Comparison of ENCODE assay signal across 12 cellular contexts in genomic region chr18:58257461-58257860, GRCh38.
DNase-seq lines count a peak whose midpoint lies in the region; ATAC-seq, FAIRE-seq and TF ChIP-seq lines count a peak whose summit lies in the region.
"Had no signal": no experiment of that assay in that cellular context is flagged by ENCODE, and none has a peak within 500 bp of the region (broad histone marks: within the 10 kb centered on the region; RNA-seq: fewer than 3 reads in every experiment).

No MANE protein-coding gene starts in this region.

- H3K9ac ChIP-seq in K562 (ENCODE audit: insufficient read depth in 1 of 2, low read depth in 2 of 2, low read length in 2 of 2): peak overlapping the region in 1 of 2 experiments; percentile 72; a peak in 1 of 4 replicates

- TF ChIP-seq CTCF in K562 (IDR thresholded peaks at IDR 0.05 in 2 of 3, conservative IDR thresholded peaks at IDR 0.05 in 1 of 3; ENCODE audit: insufficient read depth in 2 of 3, low read depth in 1 of 3, low read length in 3 of 3) (no peak), nephron (IDR thresholded peaks at IDR 0.05; ENCODE audit: unreplicated experiment in 3 of 3) (no peak)

- peak; percentile 86 for FAIRE-seq in K562 (lab: Jason Lieb, UNC)
- FAIRE-seq: endometrium had no signal

- H2AFZ ChIP-seq in K562 (ENCODE audit: low read depth, low read length): peak overlapping the region; percentile 38; the same call in 1 of the 2 replicates

- in situ Hi-C loops in K562 (cut with MboI): no loop called here

- H3K4me2 ChIP-seq in K562 (ENCODE audit: insufficient read depth, low read length): peak overlapping the region; percentile 39; the same call in 1 of the 2 replicates

- H3K4me3 Mint-ChIP-seq in nephron: peak overlapping the region; percentile 69 to 92 (median 84)
- H3K4me3 Mint-ChIP-seq: activated naive CD4-positive, alpha-beta T cell treated with anti-CD3 and anti-CD28 coated beads for 36 hours; immature natural killer cell had no signal

- peak overlapping the region; percentile 71 for H3K27ac ChIP-seq in K562 (ENCODE audit: extremely low read depth, low read depth, low read length)

- H3K4me1 Mint-ChIP-seq in nephron: peaks cover 61% of the 10 kb centered on the region
- H3K4me1 Mint-ChIP-seq: immature natural killer cell had no signal

- intact Hi-C loops in K562 (cut with micrococcal nuclease): no loop called here

- no peaks in the 10 kb centered on the region for H3K27me3 ChIP-seq in K562 (ENCODE audit: control insufficient read depth in 2 of 2, insufficient read depth in 2 of 2, low read length in 2 of 2)

- BruUV-seq in K562 (replicated peaks; lab: Mats Ljungman, UMichigan): no TSS peak

- H3K4me1 ChIP-seq in K562 (replicated peaks in 1 of 2; ENCODE audit: control insufficient read depth in 2 of 2, insufficient read depth in 2 of 2, low read length in 2 of 2): peaks cover 0 to 22% of the 10 kb centered on the region in 2 experiments; a peak in 3 of 5 replicates

- peak; percentile 79 for ATAC-seq in K562
- ATAC-seq in activated CD4-positive, CD25-positive, alpha-beta regulatory T cell treated with anti-CD3 and anti-CD28 coated beads, Interleukin-2, amount 50 U/mL, for 24 hours: no peak

- no peaks in the 10 kb centered on the region for H3K27me3 Mint-ChIP-seq in nephron (ENCODE audit: low read depth)

- TF ChIP-seq EP300 in K562 (IDR thresholded peaks at IDR 0.05; ENCODE audit: low read length): no peak

- TF ChIP-seq POLR2A in K562 (conservative IDR thresholded peaks at IDR 0.05): no peak

- no peaks in the 10 kb centered on the region for H3K9me3 Mint-ChIP-seq in nephron
- H3K9me3 Mint-ChIP-seq: activated naive CD4-positive, alpha-beta T cell treated with anti-CD3 and anti-CD28 coated beads for 36 hours had no signal

- peaks cover 9% of the 10 kb centered on the region; the same call in 1 of the 3 replicates for H3K79me2 ChIP-seq in K562 (ENCODE audit: control insufficient read depth, insufficient read depth, low read length)

- H3K4me3 ChIP-seq in K562: no peak overlapping the region

- DNase-seq in DMS79 (lab: John Stamatoyannopoulos, UW) (peak; percentile 37), HT1080 (ENCODE audit: low read depth) (peak; percentile 36), K562 (ENCODE audit: extremely low read depth in 1 of 4, low spot score in 3 of 4) (peak; percentile 14 to 56 (median 28)), activated T-cell treated with anti-CD3 and anti-CD28 coated beads for 4 hours (no peak), NCI-H2196 treated with DMSO at 0.1 percent for 48 hours (lab: John Stamatoyannopoulos, UW; ENCODE audit: unreplicated experiment) (no peak)
- DNase-seq in activated naive CD4-positive, alpha-beta T cell treated with anti-CD3 and anti-CD28 coated beads, Interleukin-2, amount 50 U/mL, for 16 hours: no peak
- DNase-seq: activated CD4-positive, CD25-positive, alpha-beta regulatory T cell treated with anti-CD3 and anti-CD28 coated beads, Interleukin-2, amount 50 U/mL, for 72 hours; activated naive CD4-positive, alpha-beta T cell treated with anti-CD3 and anti-CD28 coated beads for 36 hours; immature natural killer cell had no signal

- no peaks in the 10 kb centered on the region for H3K9me1 ChIP-seq in K562 (ENCODE audit: control insufficient read depth, insufficient read depth, low read length)

- peak overlapping the region; percentile 93 to 97 (median 93) for H3K27ac Mint-ChIP-seq in nephron
- H3K27ac Mint-ChIP-seq: activated naive CD4-positive, alpha-beta T cell treated with anti-CD3 and anti-CD28 coated beads for 36 hours; immature natural killer cell had no signal

- CTCF ChIA-PET in K562 (lab: Yijun Ruan, JAX; ENCODE audit: low intra/inter-chr PET ratio): no interaction called here

- peaks cover 24% of the 10 kb centered on the region for H3K36me3 Mint-ChIP-seq in nephron (ENCODE audit: low read depth)

- WGBS in K562 (ENCODE audit: insufficient coverage, low coverage, missing lambda C conversion rate): 38% methylated on average over 8 of the region's 9 CpGs

- H4K20me1 ChIP-seq in K562 (replicated peaks; ENCODE audit: control insufficient read depth, insufficient read depth, low read length): no peaks in the 10 kb centered on the region

- H3K36me3 ChIP-seq in K562 (ENCODE audit: control insufficient read depth, insufficient read depth, low read length): peaks cover 6% of the 10 kb centered on the region; the same call in 2 of the 3 replicates

- peaks cover 8% of the 10 kb centered on the region for H3K9me3 ChIP-seq in K562 (replicated peaks; ENCODE audit: control insufficient read depth, insufficient read depth, low read depth, low read length)

- POLR2A ChIA-PET in K562 (lab: Yijun Ruan, JAX): no interaction called here

- TF ChIP-seq RAD21 in K562 (CRISPR knock-in tag; conservative IDR thresholded peaks at IDR 0.05 in 1 of 2, IDR thresholded peaks at IDR 0.05 in 1 of 2): no peak

TF ChIP-seq in K562, 482 proteins besides CTCF, POLR2A, EP300 and RAD21 (continues in another document):
- TF ChIP-seq PYGO2 (tag; IDR thresholded peaks at IDR 0.05) (no peak), SPI1 (IDR thresholded peaks at IDR 0.05; ENCODE audit: borderline replicate concordance, low read depth, low read length) (peak; percentile 29; the same call in 1 of the 2 replicates), MNT (conservative IDR thresholded peaks at IDR 0.05) (0 out of 4 replicates have a peak, but pooled peaks of 1 of the 2 experiments have one; percentile 11), POLR2B (IDR thresholded peaks at IDR 0.05; ENCODE audit: low read depth, partially characterized antibody) (no peak), MAFG (tag; conservative IDR thresholded peaks at IDR 0.05) (peak; percentile 78), MAX (CRISPR knock-in tag; IDR thresholded peaks at IDR 0.05) (no peak), ARNT (IDR thresholded peaks at IDR 0.05) (no peak), C11orf30 (IDR thresholded peaks at IDR 0.05; ENCODE audit: low read depth) (peak; percentile 91), MAFK (IDR thresholded peaks at IDR 0.05; ENCODE audit: low read length) (peak; percentile 67; the same call in 1 of the 2 replicates), MAFF (IDR thresholded peaks at IDR 0.05; ENCODE audit: low read length) (peak; percentile 66; the same call in 1 of the 2 replicates), MEIS2 (IDR thresholded peaks at IDR 0.05; ENCODE audit: partially characterized antibody) (no peak), HMBOX1 (IDR thresholded peaks at IDR 0.05) (peak; percentile 80), NR1H2 (CRISPR knock-in tag; IDR thresholded peaks at IDR 0.05) (no peak), ZNF311 (CRISPR knock-in tag; IDR thresholded peaks at IDR 0.05) (no peak), NFE2 (IDR thresholded peaks at IDR 0.05; ENCODE audit: low read depth) (peak; percentile 84), YY1 (IDR thresholded peaks at IDR 0.05; ENCODE audit: borderline replicate concordance in 1 of 3, control insufficient read depth in 1 of 3, extremely low read depth in 1 of 3, insufficient read depth in 3 of 3, insufficient read length in 1 of 3, insufficient replicate concordance in 2 of 3, low read depth in 1 of 3, low read length in 2 of 3) (peak in 1 of 3 experiments; percentile 44)

Comparison
In these comparisons a context has a peak if more than half of its experiments do, and no peak if none do; other contexts are left out.
1. DNase-seq: peak in DMS79 (single experiment), HT1080 (single experiment) and K562 (4 of 4); none in activated naive CD4-positive, alpha-beta T cell treated with anti-CD3 and anti-CD28 coated beads, Interleukin-2, amount 50 U/mL, for 16 hours (single experiment), activated T-cell treated with anti-CD3 and anti-CD28 coated beads for 4 hours (single experiment) and NCI-H2196 treated with DMSO at 0.1 percent for 48 hours (single experiment).